Comparison of ENCODE assay signal across 21 cellular contexts in genomic region chr1:184647471-184647870, GRCh38.
"Had no signal": no experiment of that assay in that cellular context is flagged by ENCODE, and none has a peak within 500 bp of the region (broad histone marks: within the 10 kb centered on the region; RNA-seq: fewer than 3 reads in every experiment).

No MANE protein-coding gene starts in this region.

- ATAC-seq: activated CD4-positive, alpha-beta T cell treated with anti-CD3 and anti-CD28 coated beads for 36 hours; effector memory CD8-positive, alpha-beta T cell; esophagus mucosa; left lobe of liver; lower lobe of right lung; pancreas had no signal

- H3K36me3 ChIP-seq: colonic mucosa, lower lobe of right lung, neutrophil, pancreas, tibial nerve, uterus had no signal

- DNase-seq: activated B cell treated with CpG ODN at 0.5 μM for 24 hours; activated CD4-positive, alpha-beta T cell treated with anti-CD3 and anti-CD28 coated beads for 36 hours; activated CD4-positive, alpha-beta T cell treated with anti-CD3 and anti-CD28 coated beads, Interleukin-2, amount 50 U/mL, for 48 hours; activated naive CD4-positive, alpha-beta T cell treated with Interleukin-2 at 50 U/mL for 16 hours; activated naive CD8-positive, alpha-beta T cell treated with anti-CD3 and anti-CD28 coated beads for 36 hours; activated T-cell treated with anti-CD3 and anti-CD28 coated beads, Interleukin-2, amount 50 U/mL, for 48 hours; amniotic stem cell; colonic mucosa; dorsolateral prefrontal cortex; effector memory CD8-positive, alpha-beta T cell; lower lobe of right lung; pancreas; stimulated activated CD4-positive, alpha-beta T cell treated with anti-CD3 and anti-CD28 coated beads, Interleukin-12 subunit alpha, Interleukin-12 subunit beta, amount 100 ng/mL, for 4 hours; stimulated activated CD4-positive, alpha-beta T cell treated with anti-CD3 and anti-CD28 coated beads, Interleukin-4, amount 100 ng/mL, for 4 hours; substantia nigra; T-helper 9 cell; uterus had no signal

- H3K27me3 ChIP-seq: colonic mucosa, dorsolateral prefrontal cortex, neutrophil, pancreas, tibial nerve, uterus had no signal

- H3K4me1 ChIP-seq: colonic mucosa, lower lobe of right lung, pancreas, uterus had no signal

- H3K27ac ChIP-seq: colonic mucosa, lower lobe of right lung, neutrophil, pancreas, tibial nerve, uterus had no signal

- H3K4me3 ChIP-seq: colonic mucosa, dorsolateral prefrontal cortex, lower lobe of right lung, pancreas, tibial nerve, uterus had no signal

- H3K9me3 ChIP-seq: colonic mucosa, lower lobe of right lung, neutrophil, pancreas, uterus had no signal
